Comparison of ENCODE assay signal across 15 cellular contexts in the genomic region with DNA sequence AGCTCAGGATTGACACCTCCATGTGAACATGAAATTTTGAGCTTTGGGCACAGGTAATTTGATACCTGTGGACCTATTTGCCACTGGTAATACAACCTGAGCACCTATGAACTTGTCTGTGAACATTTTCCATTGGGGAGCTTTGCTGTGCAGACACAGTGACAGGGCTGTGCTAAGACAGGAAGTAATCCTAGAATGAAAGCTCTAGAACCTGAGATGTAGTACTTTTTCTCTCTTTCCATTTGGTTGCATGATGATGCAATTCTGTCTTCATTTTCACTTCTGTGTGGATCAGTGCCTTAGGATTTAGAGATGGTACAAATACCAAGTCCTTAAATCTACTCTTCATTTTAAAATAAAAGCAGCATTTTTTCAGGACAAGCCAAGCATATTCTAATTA.
DNase-seq lines count a peak whose midpoint lies in the region; ATAC-seq, FAIRE-seq and TF ChIP-seq lines count a peak whose summit lies in the region.
"Had no signal": no experiment of that assay in that cellular context is flagged by ENCODE, and none has a peak within 500 bp of the region (broad histone marks: within the 10 kb centered on the region; RNA-seq: fewer than 3 reads in every experiment).

No MANE protein-coding gene starts in this region.

- CTCF ChIA-PET in IMR-90 (lab: Yijun Ruan, JAX) (no interaction called here), GM12878 (lab: Yijun Ruan, JAX) (interaction anchor here (0.6 to 8.7 kb wide), 14 partner anchors 9 to 1174 kb away, joined by 3 to 82 read pairs (median 4); no protein-coding TSS in a partner anchor)

- no peaks in the 10 kb centered on the region; the same call in 1 of the 2 replicates for H3K79me2 ChIP-seq in GM12878 (ENCODE audit: control insufficient read depth, insufficient read depth, low read length)

- H2AFZ ChIP-seq in IMR-90 (replicated peaks; ENCODE audit: low read length, poor library complexity), result no peak overlapping the region
- H2AFZ ChIP-seq in GM12878 (ENCODE audit: control insufficient read depth, low read depth, low read length), result no peak overlapping the region

- H3K9me1 ChIP-seq in IMR-90 (ENCODE audit: insufficient read depth, low read length), result no peaks in the 10 kb centered on the region

- TF ChIP-seq EP300 in GM12878 (IDR thresholded peaks at IDR 0.05; ENCODE audit: borderline replicate concordance in 1 of 2, control insufficient read depth in 1 of 2, low read depth in 2 of 2, low read length in 2 of 2) (no peak), stomach (IDR thresholded peaks at IDR 0.05) (no peak)

- H4K8ac ChIP-seq in IMR-90 (ENCODE audit: low read depth in 2 of 2, low read length in 2 of 2), result no peak overlapping the region

- H2BK5ac ChIP-seq in IMR-90 (ENCODE audit: low read depth, low read length, poor library complexity, severe bottlenecking), result no peak overlapping the region

- no peaks in the 10 kb centered on the region for H3K27me3 Mint-ChIP-seq in type B pancreatic cell
- H3K27me3 Mint-ChIP-seq: activated naive CD4-positive, alpha-beta T cell treated with anti-CD3 and anti-CD28 coated beads, Interleukin-2, amount 50 U/mL, for 24 hours had no signal

- H3K9me3 Mint-ChIP-seq in type B pancreatic cell, result peaks cover 7% of the 10 kb centered on the region

- peak; percentile 47 for ATAC-seq in GM19395 (IDR thresholded peaks at IDR 0.05; ENCODE audit: unreplicated experiment)
- no peak for ATAC-seq in IMR-90 (ENCODE audit: low read depth)
- peak; percentile 18 for ATAC-seq in GM12878

- no peak overlapping the region for H3K4ac ChIP-seq in IMR-90 (ENCODE audit: low read depth, low read length)

- no peak overlapping the region for H3K23ac ChIP-seq in IMR-90 (ENCODE audit: low read depth, low read length)

- in situ Hi-C loops in IMR-90 (cut with MboI; ENCODE audit: low sequenced_read_pairs), result no loop called here
- in situ Hi-C loops in GM12878 (cut with MboI), result no loop called here

- no peak overlapping the region for H3K56ac ChIP-seq in IMR-90 (ENCODE audit: extremely low read depth, insufficient read depth, low read length)

- H3K4me3 ChIP-seq in IMR-90 (ENCODE audit: insufficient read depth, low read depth, low read length) (no peak overlapping the region), GM12878 (no peak overlapping the region), stomach (no peak overlapping the region), ascending aorta (no peak overlapping the region)

- peaks cover 4% of the 10 kb centered on the region for H3K36me3 Mint-ChIP-seq in type B pancreatic cell

- H4K20me1 ChIP-seq in IMR-90 (ENCODE audit: insufficient read depth, low read length), result no peaks in the 10 kb centered on the region
- no peaks in the 10 kb centered on the region for H4K20me1 ChIP-seq in GM12878 (ENCODE audit: control insufficient read depth, insufficient read depth)

- no peak overlapping the region for H3K14ac ChIP-seq in IMR-90 (replicated peaks; ENCODE audit: low read depth, low read length)

- H3K27ac ChIP-seq in IMR-90 (ENCODE audit: insufficient read depth, low read length), result no peak overlapping the region
- peak overlapping the region; percentile 66 for H3K27ac ChIP-seq in GM12878 (ENCODE audit: control insufficient read depth, insufficient read depth)
- H3K27ac ChIP-seq in stomach, result no peak overlapping the region
- H3K27ac ChIP-seq in ascending aorta, result no peak overlapping the region

- H3K18ac ChIP-seq in IMR-90 (ENCODE audit: low read depth, low read length), result no peak overlapping the region

- TF ChIP-seq POLR2A in IMR-90 (IDR thresholded peaks at IDR 0.05; ENCODE audit: low read depth, low read length) (no peak), GM12878 (IDR thresholded peaks at IDR 0.05; ENCODE audit: low read depth, low read length) (no peak), stomach (IDR thresholded peaks at IDR 0.05) (no peak)

- SMC1A ChIA-PET in GM12878 (lab: Charles Lee; ENCODE audit: uncharacterized antibody, unreplicated experiment), result interaction anchor here (0.9 to 12.3 kb wide), 29 partner anchors 9 to 223 kb away, joined by 3 to 193 read pairs (median 7); no protein-coding TSS in a partner anchor

- no peaks in the 10 kb centered on the region for H3K27me3 ChIP-seq in IMR-90 (ENCODE audit: control insufficient read depth, insufficient read depth, low read length)
- H3K27me3 ChIP-seq in GM12878 (replicated peaks in 1 of 2; ENCODE audit: control insufficient read depth in 2 of 2, insufficient read depth in 2 of 2, low read length in 1 of 2), result no peaks in the 10 kb centered on the region
- H3K27me3 ChIP-seq in stomach, result no peaks in the 10 kb centered on the region
- H3K27me3 ChIP-seq in ascending aorta, result no peaks in the 10 kb centered on the region

- FAIRE-seq in GM18507 (lab: Jason Lieb, UNC), result peak; percentile 72
- no peak for FAIRE-seq in GM12878 (lab: Jason Lieb, UNC)
- FAIRE-seq: islet of Langerhans had no signal

- no peak overlapping the region for H3K9ac ChIP-seq in IMR-90 (ENCODE audit: low read depth, low read length)
- no peak overlapping the region for H3K9ac ChIP-seq in GM12878 (ENCODE audit: control insufficient read depth, insufficient read depth, low read length)

- peaks cover 37% of the 10 kb centered on the region for H3K4me1 Mint-ChIP-seq in type B pancreatic cell (ENCODE audit: unreplicated experiment)

- H3K27ac Mint-ChIP-seq in type B pancreatic cell, result no peak overlapping the region
- H3K27ac Mint-ChIP-seq: activated naive CD4-positive, alpha-beta T cell treated with anti-CD3 and anti-CD28 coated beads, Interleukin-2, amount 50 U/mL, for 24 hours had no signal

- H3K79me1 ChIP-seq in IMR-90 (ENCODE audit: low read depth in 1 of 2, low read length in 2 of 2), result no peaks in the 10 kb centered on the region

- H3K4me2 ChIP-seq in IMR-90 (ENCODE audit: low read depth, low read length) (no peak overlapping the region), GM12878 (ENCODE audit: control insufficient read depth, insufficient read depth) (no peak overlapping the region; the same call in 1 of the 2 replicates)

- H2BK120ac ChIP-seq in IMR-90 (ENCODE audit: low read depth, low read length), result no peak overlapping the region

- dilution Hi-C loops in IMR-90 (cut with HindIII; ENCODE audit: low sequenced_read_pairs, unreplicated experiment), result no loop called here

- TF ChIP-seq CTCF in IMR-90 (conservative IDR thresholded peaks at IDR 0.05; ENCODE audit: low read depth, low read length), result no peak
- no peak for TF ChIP-seq CTCF in GM12878 (IDR thresholded peaks at IDR 0.05 in 2 of 3, conservative IDR thresholded peaks at IDR 0.05 in 1 of 3; ENCODE audit: control insufficient read depth in 2 of 3, extremely low read depth in 1 of 3, insufficient read depth in 1 of 3, low read depth in 3 of 3, low read length in 3 of 3)
- TF ChIP-seq CTCF in stomach (IDR thresholded peaks at IDR 0.05), result no peak
- no peak for TF ChIP-seq CTCF in ascending aorta (IDR thresholded peaks at IDR 0.05)
- TF ChIP-seq CTCF in type B pancreatic cell (conservative IDR thresholded peaks at IDR 0.05), result no peak

- H3K4me1 ChIP-seq in IMR-90 (ENCODE audit: control insufficient read depth, insufficient read depth, low read length) (no peaks in the 10 kb centered on the region), GM12878 (ENCODE audit: control insufficient read depth, insufficient read depth, low read length) (peaks cover 65% of the 10 kb centered on the region), stomach (peaks cover 16 to 49% (median 37%) of the 10 kb centered on the region in 4 donors), ascending aorta (peaks cover 0 to 6% of the 10 kb centered on the region in 2 donors)

- H3K9me3 ChIP-seq in IMR-90 (ENCODE audit: control insufficient read depth, insufficient read depth, low read length) (peaks cover 4% of the 10 kb centered on the region), GM12878 (replicated peaks; ENCODE audit: control insufficient read depth, insufficient read depth, low read length) (peaks cover 5% of the 10 kb centered on the region; the same call in 2 of the 3 replicates), stomach (peaks cover 0 to 12% (median 6%) of the 10 kb centered on the region in 4 donors), ascending aorta (no peaks in the 10 kb centered on the region)

- RAD21 ChIA-PET in GM12878 (lab: Charles Lee; ENCODE audit: unreplicated experiment), result interaction anchor here (0.7 to 10.8 kb wide), 17 partner anchors 10 to 186 kb away, joined by 3 to 227 read pairs (median 6); no protein-coding TSS in a partner anchor

- no peak overlapping the region for H2AK9ac ChIP-seq in IMR-90 (replicated peaks; ENCODE audit: low read depth, low read length, poor library complexity)

- DNase-seq in GM18507 (ENCODE audit: extremely low spot score, insufficient read length, low read depth), result no peak
- DNase-seq in IMR-90, result no peak
- DNase-seq in GM12878 (ENCODE audit: low read depth, low spot score), result no peak
- DNase-seq in stomach, result no peak
- DNase-seq in ascending aorta (ENCODE audit: low spot score in 2 of 2), result no peak
- DNase-seq in GM19238 (ENCODE audit: insufficient read length, low spot score), result no peak
- DNase-seq in type B pancreatic cell (ENCODE audit: extremely low spot score, unreplicated experiment), result no peak
- DNase-seq: C1 segment of cervical spinal cord; central memory CD4-positive, alpha-beta T cell; EL; NCI-H1417; NCI-H524 had no signal

- H4K91ac ChIP-seq in IMR-90 (ENCODE audit: insufficient read depth, low read depth, low read length), result no peak overlapping the region

- POLR2A ChIA-PET in IMR-90 (lab: Charles Lee; ENCODE audit: unreplicated experiment) (no interaction called here), GM12878 (lab: Charles Lee) (interaction anchor here (0.8 to 5.8 kb wide), 12 partner anchors 9 to 183 kb away, joined by 3 to 60 read pairs (median 4); no protein-coding TSS in a partner anchor)

- BruUV-seq in IMR-90 (replicated peaks; lab: Mats Ljungman, UMichigan), result no TSS peak
- BruUV-seq in GM12878 (replicated peaks; lab: Mats Ljungman, UMichigan), result no TSS peak

- no peak overlapping the region for H3K4me3 Mint-ChIP-seq in type B pancreatic cell
- H3K4me3 Mint-ChIP-seq: activated naive CD4-positive, alpha-beta T cell treated with anti-CD3 and anti-CD28 coated beads, Interleukin-2, amount 50 U/mL, for 24 hours had no signal

- intact Hi-C loops in IMR-90 (cut with micrococcal nuclease) (no loop called here), GM12878 (cut with micrococcal nuclease; ENCODE audit: unreplicated experiment) (no loop called here), stomach (cut with DNase I; ENCODE audit: low total_unique reads) (no loop called here), ascending aorta (cut with DNase I) (no loop called here)

- no peak for TF ChIP-seq RAD21 in IMR-90 (IDR thresholded peaks at IDR 0.05; ENCODE audit: low read length)
- TF ChIP-seq RAD21 in GM12878 (IDR thresholded peaks at IDR 0.05; ENCODE audit: insufficient read depth, low read depth, low read length), result no peak

- H4K5ac ChIP-seq in IMR-90 (ENCODE audit: low read depth, low read length), result no peak overlapping the region

- H2AK5ac ChIP-seq in IMR-90 (ENCODE audit: low read depth, low read length), result no peak overlapping the region

- H2BK20ac ChIP-seq in IMR-90 (ENCODE audit: low read depth, low read length), result no peak overlapping the region

- H3K36me3 ChIP-seq in IMR-90 (ENCODE audit: control insufficient read depth, insufficient read depth, low read length) (no peaks in the 10 kb centered on the region), GM12878 (ENCODE audit: control insufficient read depth in 2 of 2, insufficient read depth in 2 of 2, low read length in 1 of 2) (no peaks in the 10 kb centered on the region; a peak in 1 of 4 replicates), stomach (no peaks in the 10 kb centered on the region), ascending aorta (no peaks in the 10 kb centered on the region)

- H2BK15ac ChIP-seq in IMR-90 (ENCODE audit: low read depth, low read length), result no peak overlapping the region
